In the genomic region with DNA sequence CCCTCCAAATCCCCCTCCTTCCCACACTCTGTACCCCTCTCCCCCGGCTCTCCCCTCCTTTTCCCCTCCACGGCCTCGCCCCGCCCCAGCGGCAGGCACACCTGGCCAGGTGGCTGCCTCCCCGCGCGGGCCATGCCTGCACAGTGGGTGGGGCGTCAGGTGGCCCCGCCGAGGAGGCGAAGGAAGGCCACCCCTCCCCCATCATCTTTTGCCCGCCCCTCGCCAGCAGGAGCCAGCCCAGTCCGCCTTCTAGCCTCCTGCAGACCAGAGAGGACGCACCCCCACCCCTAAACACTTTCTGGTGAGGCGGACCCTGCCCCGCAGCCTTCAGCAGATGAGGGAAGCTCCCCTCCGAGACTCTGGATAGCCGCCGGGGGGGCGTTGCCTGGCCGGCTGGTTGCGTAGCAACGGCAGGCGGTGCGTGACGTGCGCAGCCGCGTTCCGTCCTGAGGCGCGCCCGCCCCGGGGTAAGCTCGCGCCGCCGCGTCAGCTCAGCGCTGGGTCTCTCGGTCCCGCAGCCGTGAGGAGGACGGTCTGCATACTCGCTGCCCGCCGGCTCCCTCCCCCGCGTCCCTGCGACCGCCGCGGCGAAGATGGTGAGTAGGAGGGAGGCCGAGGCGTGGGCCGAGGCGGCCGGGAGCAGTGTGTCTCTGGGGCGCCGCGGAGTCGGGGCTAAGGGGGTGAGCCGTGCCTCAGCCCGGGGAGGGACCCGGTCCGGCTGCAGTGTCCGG, we compare ENCODE assay signal across 8 cellular contexts. TPM values are rescaled to one million over a fixed set of nuclear protein-coding genes. Genes with fewer than 3 reads are reported as not detected.
DNase-seq lines count a peak whose midpoint lies in the region; ATAC-seq and TF ChIP-seq lines count a peak whose summit lies in the region.

A gene (plus strand): TSS at position 460 of the 731 bp plus-strand sequence. CDS start 134 bp downstream, at position 594.

- peak; percentile 92 for DNase-seq in NCI-H2029 (lab: John Stamatoyannopoulos, UW)
- DNase-seq in T-helper 9 cell = peak; percentile 81
- peak; percentile 88 for DNase-seq in astrocyte of the cerebellum (ENCODE audit: low read depth)
- DNase-seq in hepatic stellate cell (ENCODE audit: low spot score) = peak; percentile 93
- peak; percentile 96 to 98 for DNase-seq in aorta

- WGBS in aorta, 2 donors = 1% methylated on average over 59 to 70 of the region's 70 CpGs

- intact Hi-C loops in aorta (cut with DNase I) = loop anchor here (2.0 to 10.0 kb wide), 4 partner anchors 27 to 275 kb away; no protein-coding TSS in a partner anchor

- H3K27me3 ChIP-seq in rectal smooth muscle tissue (ENCODE audit: control insufficient read depth, insufficient read depth, low read length) (no peaks in the 10 kb centered on the region), aorta (ENCODE audit: control insufficient read depth in 1 of 2, insufficient read depth in 2 of 2, low read length in 1 of 2) (no peaks in the 10 kb centered on the region)

- in situ Hi-C loops in astrocyte of the cerebellum (cut with HindIII; ENCODE audit: low sequenced_read_pairs) = no loop called here

- H3K36me3 ChIP-seq in rectal smooth muscle tissue (ENCODE audit: control insufficient read depth, insufficient read depth, low read length) (no peaks in the 10 kb centered on the region), aorta (ENCODE audit: control insufficient read depth in 1 of 2, insufficient read depth in 2 of 2, low read length in 1 of 2) (peaks cover 0 to 4% of the 10 kb centered on the region in 2 donors)

- TF ChIP-seq CTCF in astrocyte of the cerebellum (IDR thresholded peaks at IDR 0.05; ENCODE audit: low read depth, low read length, missing control alignments) = no peak

- H3K9ac ChIP-seq in rectal smooth muscle tissue (ENCODE audit: low read length) = peak within 1 kb of the TSS; percentile 92

- H3K4me3 ChIP-seq in astrocyte of the cerebellum (ENCODE audit: low read depth, low read length) (peak within 1 kb of the TSS; percentile 96), rectal smooth muscle tissue (ENCODE audit: low read length) (peak within 1 kb of the TSS; percentile 84), aorta (ENCODE audit: low read length in 2 of 2) (peak within 1 kb of the TSS; percentile 87 to 98)

- peaks cover 21% of the 10 kb centered on the region for H3K4me1 ChIP-seq in rectal smooth muscle tissue (ENCODE audit: control insufficient read depth, insufficient read depth, low read length)
- H3K4me1 ChIP-seq in aorta (ENCODE audit: control insufficient read depth in 1 of 2, insufficient read depth in 2 of 2, low read length in 2 of 2) = peaks cover 0 to 3% of the 10 kb centered on the region in 2 donors

- peak within 1 kb of the TSS; percentile 100 for H3K27ac ChIP-seq in rectal smooth muscle tissue (ENCODE audit: low read depth, low read length)
- H3K27ac ChIP-seq in aorta (ENCODE audit: low read depth in 1 of 2, low read length in 2 of 2) = peak within 1 kb of the TSS; percentile 96 to 97

- ATAC-seq in GM18508 (IDR thresholded peaks at IDR 0.05; ENCODE audit: insufficient read depth, unreplicated experiment) (peak; percentile 61), HG02970 (IDR thresholded peaks at IDR 0.05; ENCODE audit: low FRiP score, unreplicated experiment) (peak; percentile 89), aorta (ENCODE audit: low FRiP score) (peak; percentile 92)

- H3K9me3 ChIP-seq in aorta (ENCODE audit: control insufficient read depth, low read length) = no peaks in the 10 kb centered on the region

RNA-seq across cellular contexts. Expression of the gene that starts here (rescaled TPM):
- 1,000 to 10,000 TPM; 1,041 to 1,932 TPM for total RNA-seq in aorta
- 1,000 to 10,000 TPM; 2,289 to 5,298 TPM for polyA plus RNA-seq in aorta

Comparison
In these comparisons a context has a peak if more than half of its experiments do, and no peak if none do; other contexts are left out.
1. Peak in every context shown above with its lines: DNase-seq, ATAC-seq, H3K4me3 ChIP-seq and H3K27ac ChIP-seq.